In genomic region chr2:112004246-112004645, GRCh38 we compare ENCODE assay signal across 11 cellular contexts. TPM values are rescaled to one million over a fixed set of nuclear protein-coding genes. Genes with fewer than 3 reads are reported as not detected.
DNase-seq lines count a peak whose midpoint lies in the region; ATAC-seq, FAIRE-seq and TF ChIP-seq lines count a peak whose summit lies in the region.
"Had no signal": no experiment of that assay in that cellular context is flagged by ENCODE, and none has a peak within 500 bp of the region (broad histone marks: within the 10 kb centered on the region; RNA-seq: fewer than 3 reads in every experiment).

No MANE protein-coding gene starts in this region.

- ATAC-seq in HG03354 (IDR thresholded peaks at IDR 0.05; ENCODE audit: poor library complexity, severe bottlenecking, unreplicated experiment) (peak; percentile 74), PC-3 (no peak)
- ATAC-seq in stimulated activated naive CD8-positive, alpha-beta T cell treated with anti-CD3 and anti-CD28 coated beads, Interleukin-15, Interleukin-2, amounts not matched to agents 100 U/mL and 50 U/mL, for 24 hours: no peak
- ATAC-seq: GM23338 had no signal

- POLR2A ChIA-PET in PC-3 (lab: Charles Lee; ENCODE audit: unreplicated experiment): no interaction called here
- POLR2A ChIA-PET in CD4-positive, alpha-beta memory T cell (lab: Charles Lee; ENCODE audit: partially characterized antibody): no interaction called here

- peaks cover 68% of the 10 kb centered on the region in 2 experiments for H3K4me1 ChIP-seq in neutrophil (ENCODE audit: control insufficient read depth in 1 of 2, insufficient read depth in 1 of 2, low read depth in 1 of 2, low read length in 1 of 2)
- H3K4me1 ChIP-seq in PC-3 (ENCODE audit: insufficient read depth, low read length): peaks cover 24% of the 10 kb centered on the region
- H3K4me1 ChIP-seq in CD4-positive, alpha-beta memory T cell (ENCODE audit: insufficient read depth, low read length): no peaks in the 10 kb centered on the region

- no peaks in the 10 kb centered on the region for H3K36me3 ChIP-seq in neutrophil
- no peaks in the 10 kb centered on the region for H3K36me3 ChIP-seq in PC-3 (ENCODE audit: low read depth, low read length)
- no peaks in the 10 kb centered on the region for H3K36me3 ChIP-seq in CD4-positive, alpha-beta memory T cell (ENCODE audit: insufficient read depth, low read length)

- H3K4me2 ChIP-seq in PC-3 (ENCODE audit: low read length): no peak overlapping the region
- H3K4me2 ChIP-seq: GM23338 had no signal

- H3K27me3 ChIP-seq in neutrophil: no peaks in the 10 kb centered on the region
- no peaks in the 10 kb centered on the region for H3K27me3 ChIP-seq in PC-3 (ENCODE audit: low read length)
- H3K27me3 ChIP-seq in CD4-positive, alpha-beta memory T cell (ENCODE audit: insufficient read depth, low read length): no peaks in the 10 kb centered on the region
- H3K27me3 ChIP-seq: dorsolateral prefrontal cortex had no signal

- no peak overlapping the region for H2AFZ ChIP-seq in PC-3 (ENCODE audit: low read length)
- H2AFZ ChIP-seq: GM23338 had no signal

- no TSS peak for BruUV-seq in PC-3 (replicated peaks; lab: Mats Ljungman, UMichigan)

- no peaks in the 10 kb centered on the region for H3K9me3 Mint-ChIP-seq in CD4-positive, alpha-beta memory T cell
- H3K9me3 Mint-ChIP-seq: GM23338 had no signal

- H3K27me3 Mint-ChIP-seq in CD4-positive, alpha-beta memory T cell: no peaks in the 10 kb centered on the region

- TF ChIP-seq CTCF in neutrophil (IDR thresholded peaks at IDR 0.05): no peak
- no peak for TF ChIP-seq CTCF in PC-3 (conservative IDR thresholded peaks at IDR 0.05; ENCODE audit: low read depth, low read length)

- intact Hi-C loops in PC-3 (cut with micrococcal nuclease): no loop called here
- intact Hi-C loops in CD4-positive, alpha-beta memory T cell (cut with micrococcal nuclease): no loop called here

- peak; percentile 22 for DNase-seq in GM18507 (ENCODE audit: extremely low spot score, insufficient read length, low read depth)
- DNase-seq in anterior cingulate cortex (lab: John Stamatoyannopoulos, UW): peak in 32 of 58 donors; percentile 4 to 66 (median 28)
- DNase-seq in stimulated activated naive CD8-positive, alpha-beta T cell treated with anti-CD3 and anti-CD28 coated beads, Interleukin-15, Interleukin-2, amounts not matched to agents 100 U/mL and 50 U/mL, for 24 hours: no peak
- DNase-seq in PC-3: no peak
- DNase-seq in CD4-positive, alpha-beta memory T cell: no peak
- DNase-seq in NCI-H2081 treated with DMSO at 0.1 percent for 48 hours (lab: John Stamatoyannopoulos, UW): no peak
- DNase-seq: activated CD4-positive, CD25-positive, alpha-beta regulatory T cell treated with anti-CD3 and anti-CD28 coated beads, Interleukin-2, amount 50 U/mL, for 72 hours had no signal

- H4K20me1 ChIP-seq in PC-3 (ENCODE audit: low read length): no peaks in the 10 kb centered on the region

- no peaks in the 10 kb centered on the region for H3K9me2 ChIP-seq in PC-3 (replicated peaks; ENCODE audit: low read length)

- H3K27ac ChIP-seq in neutrophil (peak overlapping the region; percentile 82), PC-3 (ENCODE audit: low read length) (no peak overlapping the region)
- H3K27ac ChIP-seq in CD4-positive, alpha-beta memory T cell (ENCODE audit: low read depth, low read length): no peak overlapping the region

- H3K9ac ChIP-seq in PC-3 (ENCODE audit: low read length): no peak overlapping the region

- H3K27ac Mint-ChIP-seq in CD4-positive, alpha-beta memory T cell: peak overlapping the region in 1 of 7 donors; percentile 2
- H3K27ac Mint-ChIP-seq: GM23338 had no signal

- CTCF ChIA-PET in PC-3 (lab: Charles Lee): no interaction called here
- CTCF ChIA-PET in CD4-positive, alpha-beta memory T cell (lab: Charles Lee; ENCODE audit: partially characterized antibody): no interaction called here

- H3K4me3 ChIP-seq in neutrophil (ENCODE audit: low read depth in 1 of 2, low read length in 1 of 2): peak overlapping the region in 1 of 2 experiments; percentile 42
- H3K4me3 ChIP-seq in PC-3 (ENCODE audit: low read length): no peak overlapping the region
- no peak overlapping the region for H3K4me3 ChIP-seq in CD4-positive, alpha-beta memory T cell (ENCODE audit: low read length in 2 of 2)
- H3K4me3 ChIP-seq: dorsolateral prefrontal cortex, GM23338 had no signal

- no peaks in the 10 kb centered on the region for H3K36me3 Mint-ChIP-seq in CD4-positive, alpha-beta memory T cell

- H3K4me1 Mint-ChIP-seq in CD4-positive, alpha-beta memory T cell: no peaks in the 10 kb centered on the region
- H3K4me1 Mint-ChIP-seq: GM23338 had no signal

- H3K79me2 ChIP-seq in PC-3 (ENCODE audit: low read length): no peaks in the 10 kb centered on the region

- no peak overlapping the region for H3K4me3 Mint-ChIP-seq in CD4-positive, alpha-beta memory T cell
- H3K4me3 Mint-ChIP-seq: GM23338 had no signal

- FAIRE-seq in GM18507 (lab: Jason Lieb, UNC): peak; percentile 46

- H3K9me3 ChIP-seq in neutrophil: no peaks in the 10 kb centered on the region
- H3K9me3 ChIP-seq in PC-3 (ENCODE audit: low read length): no peaks in the 10 kb centered on the region
- no peaks in the 10 kb centered on the region for H3K9me3 ChIP-seq in CD4-positive, alpha-beta memory T cell (ENCODE audit: control insufficient read depth in 1 of 2, low read length in 2 of 2)

- no peaks in the 10 kb centered on the region for H3F3A ChIP-seq in PC-3 (ENCODE audit: low read length, unreplicated experiment)

RNA-seq across cellular contexts. Expression of gene TMEM87B, which starts 50.8 kb away (rescaled TPM):
- total RNA-seq in PC-3 (2014; rRNA removed): 11.2 and 17.3 TPM in 2 replicates
- total RNA-seq in CD4-positive, alpha-beta memory T cell: 10 to 100 TPM; 28.6 to 28.7 TPM
- polyA plus RNA-seq in CD4-positive, alpha-beta memory T cell: 10 to 100 TPM; 12.5 to 15.1 TPM

Comparison
In these comparisons a context has a peak if more than half of its experiments do, and no peak if none do; other contexts are left out.
1. DNase-seq: peak in GM18507 (single experiment) and anterior cingulate cortex (32 of 58); none in stimulated activated naive CD8-positive, alpha-beta T cell treated with anti-CD3 and anti-CD28 coated beads, Interleukin-15, Interleukin-2, amounts not matched to agents 100 U/mL and 50 U/mL, for 24 hours (single experiment), PC-3 (single experiment), CD4-positive, alpha-beta memory T cell (0 of 5) and NCI-H2081 treated with DMSO at 0.1 percent for 48 hours (single experiment).